24 cellular contexts compared by ENCODE assay signal in genomic region chr22:49719046-49719445, GRCh38.
"Had no signal": no experiment of that assay in that cellular context is flagged by ENCODE, and none has a peak within 500 bp of the region (broad histone marks: within the 10 kb centered on the region; RNA-seq: fewer than 3 reads in every experiment).

No MANE protein-coding gene starts in this region.

- H3K4me2 ChIP-seq: neural progenitor cell had no signal

- H3K4me3 ChIP-seq: esophagus squamous epithelium, left ventricle myocardium inferior, lung, neural progenitor cell, right lobe of liver, skin epidermis, uterus had no signal

- DNase-seq: activated B cell treated with CpG ODN at 0.5 μM for 24 hours; activated CD4-positive, alpha-beta T cell treated with anti-CD3 and anti-CD28 coated beads, Interleukin-2, amount 50 U/mL, for 1 hour; activated CD8-positive, alpha-beta T cell treated with anti-CD3 and anti-CD28 coated beads, Interleukin-2, amount 10 ng/mL, durations not matched to agents 7 days and 5 days; activated gamma-delta T cell; activated naive CD8-positive, alpha-beta T cell treated with anti-CD3 and anti-CD28 coated beads, Interleukin-2, amount 50 U/mL, for 24 hours; amygdala; caudate nucleus; esophagus squamous epithelium; left ventricle myocardium inferior; naive thymus-derived CD4-positive, alpha-beta T cell; right lobe of liver; stimulated activated CD4-positive, alpha-beta T cell treated with anti-CD3 and anti-CD28 coated beads, Interleukin-12 subunit alpha, Interleukin-12 subunit beta, amount 100 ng/mL, for 4 hours; stimulated activated CD4-positive, alpha-beta T cell treated with anti-CD3 and anti-CD28 coated beads, Interleukin-4, amount 100 ng/mL, for 1 hour; substantia nigra; uterus had no signal

- H3K9me3 ChIP-seq: esophagus squamous epithelium, left ventricle myocardium inferior, right lobe of liver, uterus had no signal

- H3K36me3 Mint-ChIP-seq: activated naive CD4-positive, alpha-beta T cell treated with anti-CD3 and anti-CD28 coated beads, Interleukin-2, amount 50 U/mL, for 24 hours; naive thymus-derived CD4-positive, alpha-beta T cell; neural progenitor cell; type B pancreatic cell had no signal

- H2AFZ ChIP-seq: neural progenitor cell had no signal

- H3K27ac ChIP-seq: epithelial cell of prostate, esophagus squamous epithelium, left ventricle myocardium inferior, neural progenitor cell, right lobe of liver, skin epidermis, uterus had no signal

- H3K27me3 ChIP-seq: right lobe of liver, uterus had no signal

- H3K9ac ChIP-seq: neural progenitor cell had no signal

- H3K27me3 Mint-ChIP-seq: activated naive CD4-positive, alpha-beta T cell treated with anti-CD3 and anti-CD28 coated beads, Interleukin-2, amount 50 U/mL, for 24 hours; activated naive CD8-positive, alpha-beta T cell treated with anti-CD3 and anti-CD28 coated beads, Interleukin-2, amount 50 U/mL, for 24 hours; stimulated activated naive CD8-positive, alpha-beta T cell treated with anti-CD3 and anti-CD28 coated beads, Interleukin-15, Interleukin-2, amounts not matched to agents 100 ng/mL and 50 ng/mL, for 24 hours had no signal

- H3K9me3 Mint-ChIP-seq: activated B cell treated with CpG ODN at 0.5 μM for 24 hours; activated naive CD4-positive, alpha-beta T cell treated with anti-CD3 and anti-CD28 coated beads, Interleukin-2, amount 50 U/mL, for 24 hours; activated naive CD8-positive, alpha-beta T cell treated with anti-CD3 and anti-CD28 coated beads, Interleukin-2, amount 50 U/mL, for 24 hours; dendritic cell treated with granulocyte-macrophage colony-stimulating factor and Interleukin-4, amounts not matched to agents 40 ng/mL and 50 ng/mL, for 4 days; naive thymus-derived CD4-positive, alpha-beta T cell; neural progenitor cell; stimulated activated naive CD8-positive, alpha-beta T cell treated with anti-CD3 and anti-CD28 coated beads, Interleukin-15, Interleukin-2, amounts not matched to agents 100 ng/mL and 50 ng/mL, for 24 hours; type B pancreatic cell had no signal

- H3K4me3 Mint-ChIP-seq: activated B cell treated with CpG ODN at 0.5 μM for 24 hours; activated CD8-positive, alpha-beta T cell treated with anti-CD3 and anti-CD28 coated beads, Interleukin-2, amount 10 ng/mL, durations not matched to agents 7 days and 5 days; activated naive CD4-positive, alpha-beta T cell treated with anti-CD3 and anti-CD28 coated beads, Interleukin-2, amount 50 U/mL, for 24 hours; activated naive CD8-positive, alpha-beta T cell treated with anti-CD3 and anti-CD28 coated beads, Interleukin-2, amount 50 U/mL, for 24 hours; dendritic cell treated with granulocyte-macrophage colony-stimulating factor and Interleukin-4, amounts not matched to agents 40 ng/mL and 50 ng/mL, for 4 days; naive thymus-derived CD4-positive, alpha-beta T cell; neural progenitor cell; stimulated activated naive CD8-positive, alpha-beta T cell treated with anti-CD3 and anti-CD28 coated beads, Interleukin-15, Interleukin-2, amounts not matched to agents 100 ng/mL and 50 ng/mL, for 24 hours; type B pancreatic cell had no signal

- H3K27ac Mint-ChIP-seq: activated B cell treated with CpG ODN at 0.5 μM for 24 hours; activated CD8-positive, alpha-beta T cell treated with anti-CD3 and anti-CD28 coated beads, Interleukin-2, amount 10 ng/mL, durations not matched to agents 7 days and 5 days; activated naive CD4-positive, alpha-beta T cell treated with anti-CD3 and anti-CD28 coated beads, Interleukin-2, amount 50 U/mL, for 24 hours; activated naive CD8-positive, alpha-beta T cell treated with anti-CD3 and anti-CD28 coated beads, Interleukin-2, amount 50 U/mL, for 24 hours; dendritic cell treated with granulocyte-macrophage colony-stimulating factor and Interleukin-4, amounts not matched to agents 40 ng/mL and 50 ng/mL, for 4 days; neural progenitor cell; progenitor cell of endocrine pancreas; stimulated activated naive CD8-positive, alpha-beta T cell treated with anti-CD3 and anti-CD28 coated beads, Interleukin-15, Interleukin-2, amounts not matched to agents 100 ng/mL and 50 ng/mL, for 24 hours; type B pancreatic cell had no signal

- H3K4me1 ChIP-seq: neural progenitor cell, right lobe of liver, uterus had no signal

- H3K36me3 ChIP-seq: esophagus squamous epithelium, left ventricle myocardium inferior, neural progenitor cell, right lobe of liver, uterus had no signal
